26 cellular contexts compared by ENCODE assay signal in the genomic region with DNA sequence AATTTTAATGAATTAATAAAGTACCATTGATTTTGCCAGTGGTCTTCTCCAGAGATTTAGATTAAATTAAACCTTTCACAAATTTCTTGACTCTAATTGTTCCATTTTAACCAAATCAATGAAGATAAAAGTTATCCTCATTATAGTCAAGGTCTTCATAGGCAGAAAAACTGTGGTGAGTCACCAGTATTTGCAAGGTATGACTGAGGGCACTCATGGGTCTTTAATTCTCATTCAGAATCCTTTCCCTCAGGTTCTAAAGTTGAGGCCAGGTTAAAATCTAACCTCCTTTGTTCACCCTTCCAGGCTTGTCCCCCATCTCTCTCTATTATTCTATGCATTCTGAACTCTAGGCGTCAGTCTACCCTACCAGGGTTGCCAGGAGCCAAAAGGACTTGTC.
A peak's percentile ranks its signal among the peaks of the same experiment; 100 is the strongest.
DNase-seq lines count a peak whose midpoint lies in the region; ATAC-seq, FAIRE-seq and TF ChIP-seq lines count a peak whose summit lies in the region.
"Had no signal": no experiment of that assay in that cellular context is flagged by ENCODE, and none has a peak within 500 bp of the region (broad histone marks: within the 10 kb centered on the region; RNA-seq: fewer than 3 reads in every experiment).

No MANE protein-coding gene starts in this region.

- DNase-seq in mammary epithelial cell (peak; percentile 42), MCF 10A (ENCODE audit: unreplicated experiment) (no peak), bronchial epithelial cell (ENCODE audit: low read depth) (peak; percentile 66), keratinocyte (ENCODE audit: low read depth, low spot score) (no peak), NCI-H2196 (lab: John Stamatoyannopoulos, UW; ENCODE audit: unreplicated experiment) (no peak)
- no peak for DNase-seq in activated T-cell treated with anti-CD3 and anti-CD28 coated beads, Interleukin-2, amount 50 U/mL, for 4 hours
- DNase-seq: 8988T; AML-193; C1 segment of cervical spinal cord; Calu3; CD8-positive, alpha-beta T cell; DMS153; HCEC 1CT; Kasumi-1; MM.1S; NCI-H1048; NCI-H1417 treated with DMSO at 0.1 percent for 48 hours; NCI-H187; NCI-H446 treated with DMSO at 0.1 percent for 48 hours; NCI-H526 treated with DMSO at 0.1 percent for 48 hours; OCI-M1; RPMI8226 had no signal

- peaks cover 48% of the 10 kb centered on the region for H3K4me1 ChIP-seq in mammary epithelial cell (ENCODE audit: insufficient read depth, low read length)
- peaks cover 52% of the 10 kb centered on the region for H3K4me1 ChIP-seq in keratinocyte (ENCODE audit: control insufficient read depth, extremely low read depth, insufficient read depth, low read length)
- H3K4me1 ChIP-seq in gastroesophageal sphincter: no peaks in the 10 kb centered on the region

- in situ Hi-C loops in mammary epithelial cell (cut with MboI; ENCODE audit: low sequenced_read_pairs in 2 of 2): no loop called here

- peaks cover 2% of the 10 kb centered on the region for H3K36me3 Mint-ChIP-seq in MCF 10A (ENCODE audit: insufficient read depth, unreplicated experiment)
- peaks cover 10% of the 10 kb centered on the region for H3K36me3 Mint-ChIP-seq in activated T-cell treated with anti-CD3 and anti-CD28 coated beads, Interleukin-2, amount 50 U/mL, for 4 hours (ENCODE audit: insufficient read depth)

- no peak overlapping the region for H3K27ac Mint-ChIP-seq in MCF 10A (ENCODE audit: low read depth, unreplicated experiment)
- H3K27ac Mint-ChIP-seq: CD8-positive, alpha-beta T cell; GM23338 had no signal

- H3K9me3 ChIP-seq in mammary epithelial cell (replicated peaks; ENCODE audit: insufficient read depth, low read length) (no peaks in the 10 kb centered on the region), keratinocyte (ENCODE audit: control insufficient read depth, low read depth, low read length) (no peaks in the 10 kb centered on the region), gastroesophageal sphincter (no peaks in the 10 kb centered on the region)

- no peaks in the 10 kb centered on the region for H3K9me3 Mint-ChIP-seq in MCF 10A (ENCODE audit: unreplicated experiment)
- H3K9me3 Mint-ChIP-seq in activated T-cell treated with anti-CD3 and anti-CD28 coated beads, Interleukin-2, amount 50 U/mL, for 4 hours: no peaks in the 10 kb centered on the region
- H3K9me3 Mint-ChIP-seq: CD8-positive, alpha-beta T cell; GM23338 had no signal

- no peaks in the 10 kb centered on the region for H3K27me3 Mint-ChIP-seq in MCF 10A (ENCODE audit: insufficient read depth, unreplicated experiment)
- no peaks in the 10 kb centered on the region for H3K27me3 Mint-ChIP-seq in activated T-cell treated with anti-CD3 and anti-CD28 coated beads, Interleukin-2, amount 50 U/mL, for 4 hours (ENCODE audit: low read depth)

- TF ChIP-seq EP300 in gastroesophageal sphincter (IDR thresholded peaks at IDR 0.05): no peak

- CTCF ChIA-PET in mammary epithelial cell (lab: Charles Lee; ENCODE audit: low non-redundant PET) (no interaction called here), MCF 10A (lab: Yijun Ruan, JAX) (interaction anchor here (0.6 kb wide), 2 partner anchors 28 to 217 kb away, joined by 3 to 5 read pairs; no protein-coding TSS in a partner anchor)

- no peaks in the 10 kb centered on the region for H4K20me1 ChIP-seq in mammary epithelial cell (ENCODE audit: insufficient read depth, low read length)
- no peaks in the 10 kb centered on the region for H4K20me1 ChIP-seq in keratinocyte (ENCODE audit: control insufficient read depth, extremely low read depth, insufficient read depth, low read length)

- POLR2A ChIA-PET in MCF 10A (lab: Yijun Ruan, JAX): interaction anchor here (0.5 to 4.9 kb wide), 10 partner anchors 12 to 771 kb away, joined by 3 to 39 read pairs (median 4); a partner anchor contains a TSS

- H3K4me3 ChIP-seq in mammary epithelial cell (replicated peaks in 1 of 3; ENCODE audit: insufficient read depth in 1 of 3, low read depth in 2 of 3, low read length in 3 of 3) (no peak overlapping the region), bronchial epithelial cell (ENCODE audit: low read depth, low read length) (no peak overlapping the region), keratinocyte (ENCODE audit: control insufficient read depth in 2 of 3, extremely low read depth in 1 of 3, insufficient read depth in 2 of 3, low read depth in 1 of 3, low read length in 3 of 3) (no peak overlapping the region), gastroesophageal sphincter (no peak overlapping the region)
- H3K4me3 ChIP-seq: GM23338 had no signal

- no peak overlapping the region for H3K4me3 Mint-ChIP-seq in MCF 10A (ENCODE audit: unreplicated experiment)
- H3K4me3 Mint-ChIP-seq in activated T-cell treated with anti-CD3 and anti-CD28 coated beads, Interleukin-2, amount 50 U/mL, for 4 hours: no peak overlapping the region
- H3K4me3 Mint-ChIP-seq: CD8-positive, alpha-beta T cell; GM23338 had no signal

- H3K27ac ChIP-seq in mammary epithelial cell (ENCODE audit: insufficient read depth, low read depth, low read length): no peak overlapping the region
- peak overlapping the region; percentile 65 for H3K27ac ChIP-seq in keratinocyte (ENCODE audit: control insufficient read depth, insufficient read depth, low read length)
- H3K27ac ChIP-seq in gastroesophageal sphincter: no peak overlapping the region

- H3K4me2 ChIP-seq in mammary epithelial cell (ENCODE audit: insufficient read depth, low read depth, low read length) (peak overlapping the region; percentile 6), keratinocyte (ENCODE audit: control insufficient read depth, extremely low read depth, insufficient read depth, low read depth, low read length) (peak overlapping the region; percentile 49)
- H3K4me2 ChIP-seq: GM23338 had no signal

- H3K9me1 ChIP-seq in keratinocyte (ENCODE audit: control insufficient read depth, extremely low read depth, insufficient read depth, low read length): no peaks in the 10 kb centered on the region

- H3K4me1 Mint-ChIP-seq in MCF 10A (ENCODE audit: insufficient read depth, unreplicated experiment): peaks cover 32% of the 10 kb centered on the region
- peaks cover 6% of the 10 kb centered on the region for H3K4me1 Mint-ChIP-seq in activated T-cell treated with anti-CD3 and anti-CD28 coated beads, Interleukin-2, amount 50 U/mL, for 4 hours (ENCODE audit: low read depth)

- no peak for FAIRE-seq in bronchial epithelial cell (lab: Jason Lieb, UNC)
- peak; percentile 86 for FAIRE-seq in keratinocyte (lab: Jason Lieb, UNC)

- no TSS peak for BruUV-seq in mammary epithelial cell (replicated peaks; lab: Mats Ljungman, UMichigan)
- BruUV-seq in MCF 10A (replicated peaks; lab: Mats Ljungman, UMichigan): no TSS peak

- intact Hi-C loops in mammary epithelial cell (cut with micrococcal nuclease) (loop anchor here (2.0 kb wide), 1 partner anchor 19 kb away; no protein-coding TSS in a partner anchor), MCF 10A (cut with micrococcal nuclease) (no loop called here)

- TF ChIP-seq POLR2A in gastroesophageal sphincter (IDR thresholded peaks at IDR 0.05): no peak

- TF ChIP-seq CTCF in mammary epithelial cell (conservative IDR thresholded peaks at IDR 0.05 in 1 of 2, IDR thresholded peaks at IDR 0.05 in 1 of 2; ENCODE audit: extremely low read depth in 1 of 2, insufficient read depth in 1 of 2, low read depth in 1 of 2, low read length in 2 of 2) (no peak), MCF 10A (IDR thresholded peaks at IDR 0.05; ENCODE audit: unreplicated experiment) (no peak), bronchial epithelial cell (IDR thresholded peaks at IDR 0.05; ENCODE audit: insufficient read depth, low read length, severe bottlenecking) (no peak), keratinocyte (optimal IDR thresholded peaks at IDR 0.05 in 1 of 3, IDR thresholded peaks at IDR 0.05 in 1 of 3, conservative IDR thresholded peaks at IDR 0.05 in 1 of 3; ENCODE audit: extremely low read depth in 1 of 3, insufficient read depth in 2 of 3, low read length in 3 of 3) (no peak), gastroesophageal sphincter (IDR thresholded peaks at IDR 0.05) (no peak)

- dilution Hi-C loops in mammary epithelial cell (cut with HindIII; ENCODE audit: low sequenced_read_pairs): no loop called here
- dilution Hi-C loops in keratinocyte (cut with MboI; ENCODE audit: extremely low pct_ligation_motif_present, low sequenced_read_pairs): no loop called here

- H3K9ac ChIP-seq in mammary epithelial cell (ENCODE audit: insufficient read depth, low read length) (no peak overlapping the region), keratinocyte (ENCODE audit: control insufficient read depth, extremely low read depth, insufficient read depth, low read length) (no peak overlapping the region)

- H3K36me3 ChIP-seq in mammary epithelial cell (ENCODE audit: insufficient read depth, low read length) (no peaks in the 10 kb centered on the region), bronchial epithelial cell (ENCODE audit: control insufficient read depth, insufficient read depth, low read length) (no peaks in the 10 kb centered on the region), keratinocyte (ENCODE audit: control insufficient read depth in 2 of 2, extremely low read depth in 1 of 2, insufficient read depth in 2 of 2, low read length in 2 of 2) (no peaks in the 10 kb centered on the region), gastroesophageal sphincter (no peaks in the 10 kb centered on the region)

- ATAC-seq in activated T-cell treated with anti-CD3 and anti-CD28 coated beads, Interleukin-2, amount 50 U/mL, for 4 hours: no peak
- ATAC-seq in GM19463 (IDR thresholded peaks at IDR 0.05; ENCODE audit: unreplicated experiment) (no peak), gastroesophageal sphincter (no peak)
- ATAC-seq: CD8-positive, alpha-beta T cell; GM23338; SK-N-SH treated with all-trans-retinoic acid at 6 μM for 48 hours had no signal

- H3K27me3 ChIP-seq in mammary epithelial cell (ENCODE audit: insufficient read depth, low read length) (no peaks in the 10 kb centered on the region), bronchial epithelial cell (ENCODE audit: control insufficient read depth, insufficient read depth, low read length) (no peaks in the 10 kb centered on the region), keratinocyte (ENCODE audit: control insufficient read depth, extremely low read depth, insufficient read depth, low read length) (no peaks in the 10 kb centered on the region), gastroesophageal sphincter (no peaks in the 10 kb centered on the region)

- H2AFZ ChIP-seq in mammary epithelial cell (ENCODE audit: low read depth, low read length) (no peak overlapping the region), keratinocyte (ENCODE audit: control insufficient read depth, low read length) (no peak overlapping the region)
- H2AFZ ChIP-seq: GM23338 had no signal

- 100% methylated on average over 1 of the region's 1 CpG for WGBS in mammary epithelial cell (ENCODE audit: low coverage, missing lambda C conversion rate)
- 83 to 92% methylated on average over 1 of the region's 1 CpG for WGBS in gastroesophageal sphincter (ENCODE audit: low coverage in 1 of 2), 2 donors

- no peaks in the 10 kb centered on the region for H3K79me2 ChIP-seq in mammary epithelial cell (ENCODE audit: insufficient read depth, low read length)
- H3K79me2 ChIP-seq in keratinocyte (ENCODE audit: control insufficient read depth, insufficient read depth, low read length): no peaks in the 10 kb centered on the region

Comparison
In these comparisons a context has a peak if more than half of its experiments do, and no peak if none do; other contexts are left out.
1. DNase-seq: peak in mammary epithelial cell (single experiment) and bronchial epithelial cell (single experiment); none in MCF 10A (single experiment), keratinocyte (single experiment), activated T-cell treated with anti-CD3 and anti-CD28 coated beads, Interleukin-2, amount 50 U/mL, for 4 hours (single experiment) and NCI-H2196 (single experiment).